ENCODE assay signal across 14 cellular contexts in the genomic region with DNA sequence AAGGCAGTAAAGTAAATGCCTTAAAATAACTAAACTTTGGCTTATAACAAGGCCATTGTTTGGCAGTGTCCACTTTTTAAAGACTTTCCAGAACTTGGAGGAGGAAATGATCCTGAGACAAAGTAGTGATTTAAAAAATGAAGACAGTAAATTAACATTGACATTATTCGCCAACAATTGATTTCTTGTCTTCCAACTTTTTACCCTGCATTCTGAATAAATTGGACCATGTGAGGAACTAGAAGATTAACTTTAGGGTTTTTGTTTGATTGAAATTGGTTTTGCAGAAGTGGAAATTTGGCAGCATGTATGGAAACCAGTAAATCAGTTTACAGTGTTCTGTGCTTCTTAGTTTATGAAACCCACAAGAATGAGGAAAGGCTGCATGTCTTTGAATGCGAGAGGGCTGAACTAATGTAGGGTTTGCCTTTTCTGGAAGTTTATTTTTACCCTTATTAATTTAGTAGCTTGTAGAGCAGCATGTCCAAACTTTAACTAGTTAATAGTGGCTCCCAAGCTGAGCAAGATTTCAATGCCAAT. TPM values are rescaled to one million over a fixed set of nuclear protein-coding genes. Genes with fewer than 3 reads are reported as not detected.
DNase-seq lines count a peak whose midpoint lies in the region; ATAC-seq and TF ChIP-seq lines count a peak whose summit lies in the region.
"Had no signal": no experiment of that assay in that cellular context is flagged by ENCODE, and none has a peak within 500 bp of the region (broad histone marks: within the 10 kb centered on the region; RNA-seq: fewer than 3 reads in every experiment).

No MANE protein-coding gene starts in this region.

- peak overlapping the region in 9 of 11 experiments; percentile 13 to 59 (median 43); a peak in 18 of 22 replicates for H3K27ac ChIP-seq in BLaER1 treated with 17β-estradiol and CSF1 and Interleukin-3, amounts not matched to agents 10 nM and 100 nM
- H3K27ac ChIP-seq in endodermal cell (ENCODE audit: low read depth, low read length) (no peak overlapping the region), parathyroid adenoma (peak overlapping the region; percentile 2)

- no peaks in the 10 kb centered on the region for H3K36me3 Mint-ChIP-seq in endodermal cell (ENCODE audit: low read depth)
- peaks cover 1% of the 10 kb centered on the region for H3K36me3 Mint-ChIP-seq in activated CD4-positive, alpha-beta memory T cell treated with anti-CD3 and anti-CD28 coated beads for 36 hours
- H3K36me3 Mint-ChIP-seq: stimulated activated effector memory CD8-positive, alpha-beta T cell treated with anti-CD3 and anti-CD28 coated beads, Interleukin-12 subunit alpha, Interleukin-12 subunit beta, amount 100 ng/mL, for 72 hours had no signal

- intact Hi-C loops in activated CD4-positive, alpha-beta memory T cell treated with anti-CD3 and anti-CD28 coated beads for 36 hours (cut with micrococcal nuclease) = loop anchor here (5.0 kb wide), 4 partner anchors 188 to 458 kb away; partner anchors contain the start of genes FAM210A and RNMT

- H3K36me3 ChIP-seq in BLaER1 treated with 17β-estradiol and CSF1 and Interleukin-3, amounts not matched to agents 10 nM and 100 nM = peaks cover 0 to 5% (median 0%) of the 10 kb centered on the region in 11 experiments; a peak in 2 of 22 replicates
- no peaks in the 10 kb centered on the region for H3K36me3 ChIP-seq in endodermal cell (ENCODE audit: control insufficient read depth, insufficient read depth, low read length)
- H3K36me3 ChIP-seq in parathyroid adenoma (ENCODE audit: control insufficient read depth, insufficient read depth, low read length) = no peaks in the 10 kb centered on the region

- peaks cover 12% of the 10 kb centered on the region for H3K79me2 ChIP-seq in parathyroid adenoma

- H3K4me2 ChIP-seq in BLaER1 treated with 17β-estradiol and CSF1 and Interleukin-3, amounts not matched to agents 10 nM and 100 nM = peak overlapping the region; percentile 60 to 94 (median 75)
- H3K4me2 ChIP-seq in parathyroid adenoma (ENCODE audit: low read length) = no peak overlapping the region

- no peak overlapping the region for H3K4me3 ChIP-seq in BLaER1 treated with 17β-estradiol and CSF1 and Interleukin-3, amounts not matched to agents 10 nM and 100 nM
- H3K4me3 ChIP-seq in endodermal cell (ENCODE audit: low read length) (no peak overlapping the region), parathyroid adenoma (ENCODE audit: low read depth, low read length) (no peak overlapping the region)

- H3K27me3 ChIP-seq in BLaER1 treated with 17β-estradiol and CSF1 and Interleukin-3, amounts not matched to agents 10 nM and 100 nM = no peaks in the 10 kb centered on the region
- H3K27me3 ChIP-seq in endodermal cell (ENCODE audit: control insufficient read depth, insufficient read depth, low read length, poor library complexity, severe bottlenecking) (no peaks in the 10 kb centered on the region), parathyroid adenoma (ENCODE audit: control insufficient read depth, insufficient read depth, low read length) (no peaks in the 10 kb centered on the region)

- no peak overlapping the region for H3K27ac Mint-ChIP-seq in endodermal cell
- H3K27ac Mint-ChIP-seq in activated CD4-positive, alpha-beta memory T cell treated with anti-CD3 and anti-CD28 coated beads for 36 hours = no peak overlapping the region
- H3K27ac Mint-ChIP-seq: stimulated activated effector memory CD8-positive, alpha-beta T cell treated with anti-CD3 and anti-CD28 coated beads, Interleukin-12 subunit alpha, Interleukin-12 subunit beta, amount 100 ng/mL, for 72 hours had no signal

- peaks cover 17% of the 10 kb centered on the region for H3K4me1 Mint-ChIP-seq in endodermal cell
- peaks cover 75% of the 10 kb centered on the region for H3K4me1 Mint-ChIP-seq in activated CD4-positive, alpha-beta memory T cell treated with anti-CD3 and anti-CD28 coated beads for 36 hours (ENCODE audit: low read depth)

- POLR2A ChIA-PET in activated CD4-positive, alpha-beta memory T cell treated with anti-CD3 and anti-CD28 coated beads for 36 hours (lab: Charles Lee) = interaction anchor here (0.9 kb wide), 1 partner anchor 16 kb away, joined by 3 read pairs; no protein-coding TSS in a partner anchor

- H2AFZ ChIP-seq in parathyroid adenoma = no peak overlapping the region

- DNase-seq in RPMI7951 (ENCODE audit: low read depth) (peak; percentile 20), endodermal cell (no peak), NCI-H187 treated with DMSO at 0.1 percent for 48 hours (lab: John Stamatoyannopoulos, UW) (no peak)
- no peak for DNase-seq in activated CD4-positive, alpha-beta memory T cell treated with anti-CD3 and anti-CD28 coated beads for 36 hours
- DNase-seq: DMS79; NCI-H146; NCI-H510A treated with DMSO at 0.1 percent for 48 hours; SHP77 treated with DMSO at 0.1 percent for 48 hours; stimulated activated CD4-positive, alpha-beta T cell treated with anti-CD3 and anti-CD28 coated beads, Interleukin-2, amount 100 ng/mL, for 48 hours had no signal

- peaks cover 73 to 100% (median 96%) of the 10 kb centered on the region in 10 experiments for H3K4me1 ChIP-seq in BLaER1 treated with 17β-estradiol and CSF1 and Interleukin-3, amounts not matched to agents 10 nM and 100 nM
- no peaks in the 10 kb centered on the region for H3K4me1 ChIP-seq in endodermal cell (ENCODE audit: control insufficient read depth, insufficient read depth, low read length)
- H3K4me1 ChIP-seq in parathyroid adenoma = no peaks in the 10 kb centered on the region

- H3K9ac ChIP-seq in BLaER1 treated with 17β-estradiol and CSF1 and Interleukin-3, amounts not matched to agents 10 nM and 100 nM = peak overlapping the region in 5 of 11 experiments; percentile 4 to 43 (median 25); a peak in 8 of 22 replicates
- no peak overlapping the region for H3K9ac ChIP-seq in endodermal cell (ENCODE audit: extremely low read depth, low read length, poor library complexity, severe bottlenecking)
- no peak overlapping the region for H3K9ac ChIP-seq in parathyroid adenoma

- ATAC-seq in GM18519 (IDR thresholded peaks at IDR 0.05; ENCODE audit: low FRiP score, unreplicated experiment) (no peak), HG03342 (IDR thresholded peaks at IDR 0.05; ENCODE audit: unreplicated experiment) (no peak)
- ATAC-seq: stimulated activated effector memory CD8-positive, alpha-beta T cell treated with anti-CD3 and anti-CD28 coated beads, Interleukin-12 subunit alpha, Interleukin-12 subunit beta, amount 100 ng/mL, for 72 hours had no signal

- TF ChIP-seq CTCF in endodermal cell (conservative IDR thresholded peaks at IDR 0.05) = peak; percentile 3
- no peak for TF ChIP-seq CTCF in parathyroid adenoma (IDR thresholded peaks at IDR 0.05)

- H3K9me3 ChIP-seq in BLaER1 treated with 17β-estradiol and CSF1 and Interleukin-3, amounts not matched to agents 10 nM and 100 nM (replicated peaks in 1 of 11) = no peaks in the 10 kb centered on the region
- H3K9me3 ChIP-seq in endodermal cell (ENCODE audit: control insufficient read depth, low read length) (no peaks in the 10 kb centered on the region), parathyroid adenoma (ENCODE audit: control insufficient read depth, low read length) (no peaks in the 10 kb centered on the region)

- no peak overlapping the region for H3K4me3 Mint-ChIP-seq in endodermal cell
- H3K4me3 Mint-ChIP-seq in activated CD4-positive, alpha-beta memory T cell treated with anti-CD3 and anti-CD28 coated beads for 36 hours = no peak overlapping the region
- H3K4me3 Mint-ChIP-seq: stimulated activated effector memory CD8-positive, alpha-beta T cell treated with anti-CD3 and anti-CD28 coated beads, Interleukin-12 subunit alpha, Interleukin-12 subunit beta, amount 100 ng/mL, for 72 hours had no signal

- no peaks in the 10 kb centered on the region for H3K9me3 Mint-ChIP-seq in endodermal cell
- no peaks in the 10 kb centered on the region for H3K9me3 Mint-ChIP-seq in activated CD4-positive, alpha-beta memory T cell treated with anti-CD3 and anti-CD28 coated beads for 36 hours
- H3K9me3 Mint-ChIP-seq: stimulated activated effector memory CD8-positive, alpha-beta T cell treated with anti-CD3 and anti-CD28 coated beads, Interleukin-12 subunit alpha, Interleukin-12 subunit beta, amount 100 ng/mL, for 72 hours had no signal

- WGBS in endodermal cell (ENCODE audit: insufficient coverage in 1 of 2, insufficient read length in 1 of 2), 2 experiments = 86 to 100% methylated on average over 1 to 2 of the region's 2 CpGs

- peaks cover 0 to 83% (median 5%) of the 10 kb centered on the region in 11 experiments; a peak in 8 of 22 replicates for H4K20me1 ChIP-seq in BLaER1 treated with 17β-estradiol and CSF1 and Interleukin-3, amounts not matched to agents 10 nM and 100 nM

- CTCF ChIA-PET in activated CD4-positive, alpha-beta memory T cell treated with anti-CD3 and anti-CD28 coated beads for 36 hours (lab: Charles Lee) = interaction anchor here (1.5 to 2.0 kb wide), 2 partner anchors 10 to 53 kb away, joined by 3 to 7 read pairs; no protein-coding TSS in a partner anchor

- H3K27me3 Mint-ChIP-seq in endodermal cell (ENCODE audit: insufficient read depth) = no peaks in the 10 kb centered on the region
- peaks cover 12% of the 10 kb centered on the region for H3K27me3 Mint-ChIP-seq in activated CD4-positive, alpha-beta memory T cell treated with anti-CD3 and anti-CD28 coated beads for 36 hours

RNA-seq across cellular contexts. Expression of gene LDLRAD4, which starts 50.3 kb away (rescaled TPM):
- total RNA-seq in RPMI7951 (2014; rRNA removed; shearing (Covaris generic)) = 0.10 and 0.24 TPM in 2 replicates
- 10 to 100 TPM; 14.9 to 15.1 TPM for total RNA-seq in endodermal cell
- 22.2 TPM for polyA plus RNA-seq in endodermal cell (2013, experiment 1 of 2)
- polyA plus RNA-seq in endodermal cell (2013, experiment 2 of 2) = 26.3 TPM
- 10 to 100 TPM; 28.4 to 30.1 TPM for total RNA-seq in activated CD4-positive, alpha-beta memory T cell treated with anti-CD3 and anti-CD28 coated beads for 36 hours

Comparison
In these comparisons a context has a peak if more than half of its experiments do, and no peak if none do; other contexts are left out.
1. RNA of gene LDLRAD4, which starts 50.3 kb away (total RNA-seq): 28.4 to 30.1 TPM in activated CD4-positive, alpha-beta memory T cell treated with anti-CD3 and anti-CD28 coated beads for 36 hours and 14.9 to 15.1 TPM in endodermal cell; 0.10 to 0.24 TPM in RPMI7951; every median in the first group is over 10 times any median in the second.